ENCODE assay signal across 15 cellular contexts in the genomic region with DNA sequence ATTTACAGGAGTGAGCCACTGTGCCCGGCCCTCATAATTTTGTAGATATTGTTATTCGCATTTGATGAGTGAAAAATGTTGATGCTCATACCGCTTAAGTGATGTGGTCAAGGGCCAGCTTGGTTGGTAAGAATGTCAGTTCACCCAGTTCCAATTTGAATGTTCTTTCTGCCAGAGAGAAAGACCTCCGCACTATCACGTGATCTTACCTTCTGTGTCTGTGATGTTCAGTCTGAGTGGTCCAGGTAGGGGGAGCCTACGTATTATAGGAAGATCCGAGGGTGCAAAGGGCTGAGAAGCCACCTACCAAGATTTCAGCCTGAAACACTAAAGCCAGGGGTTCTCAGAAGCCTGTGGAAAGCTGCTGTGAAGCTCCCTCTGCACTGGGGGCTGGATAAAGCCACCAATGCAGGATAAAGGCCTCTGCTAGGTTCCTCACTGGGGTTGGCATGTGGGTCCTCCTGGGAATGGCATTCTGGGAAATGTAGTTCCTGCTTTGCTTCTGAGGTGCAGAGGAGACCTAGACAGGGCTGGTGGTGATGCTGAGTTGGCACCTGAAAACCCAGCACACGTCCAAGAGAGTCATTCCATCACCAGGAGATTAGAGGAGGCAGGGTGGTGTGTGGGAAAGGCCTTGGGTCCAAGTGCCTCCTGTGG.
DNase-seq lines count a peak whose midpoint lies in the region; ATAC-seq and TF ChIP-seq lines count a peak whose summit lies in the region.
"Had no signal": no experiment of that assay in that cellular context is flagged by ENCODE, and none has a peak within 500 bp of the region (broad histone marks: within the 10 kb centered on the region; RNA-seq: fewer than 3 reads in every experiment).

No MANE protein-coding gene starts in this region.

- POLR2A ChIA-PET in activated CD4-positive, alpha-beta T cell treated with anti-CD3 and anti-CD28 coated beads, Interleukin-2, amount 10 ng/mL, durations not matched to agents 7 days and 5 days (lab: Charles Lee) = interaction anchor here (0.7 kb wide), 1 partner anchor 14 kb away, joined by 3 read pairs; no protein-coding TSS in a partner anchor

- H3K9me3 ChIP-seq in Peyer's patch = no peaks in the 10 kb centered on the region
- no peaks in the 10 kb centered on the region for H3K9me3 ChIP-seq in spleen
- H3K9me3 ChIP-seq in psoas muscle = no peaks in the 10 kb centered on the region
- H3K9me3 ChIP-seq: A549, transverse colon had no signal

- H3K27me3 ChIP-seq in Peyer's patch (no peaks in the 10 kb centered on the region), spleen (replicated peaks in 1 of 7) (no peaks in the 10 kb centered on the region), psoas muscle (ENCODE audit: insufficient read depth in 3 of 3, low read length in 2 of 3) (no peaks in the 10 kb centered on the region)
- H3K27me3 ChIP-seq: transverse colon had no signal

- peak overlapping the region; percentile 32 to 74 (median 44) for H3K27ac ChIP-seq in Peyer's patch
- peak overlapping the region; percentile 42 to 89 (median 70) for H3K27ac ChIP-seq in spleen
- H3K27ac ChIP-seq in psoas muscle = no peak overlapping the region
- H3K27ac ChIP-seq: A549, WERI-Rb-1 had no signal

- H3K4me3 Mint-ChIP-seq in activated CD4-positive, alpha-beta T cell treated with anti-CD3 and anti-CD28 coated beads, Interleukin-2, amount 10 ng/mL, durations not matched to agents 7 days and 5 days = peak overlapping the region; percentile 33
- H3K4me3 Mint-ChIP-seq in effector memory CD8-positive, alpha-beta T cell = peak overlapping the region; percentile 61 to 69

- intact Hi-C loops in spleen (cut with DNase I; ENCODE audit: low total_unique reads) (no loop called here), psoas muscle (cut with DNase I) (no loop called here)

- H3K4me1 ChIP-seq in Peyer's patch (peaks cover 0 to 10% (median 2%) of the 10 kb centered on the region in 4 donors), spleen (peaks cover 2 to 63% (median 30%) of the 10 kb centered on the region in 6 donors), psoas muscle (no peaks in the 10 kb centered on the region)
- H3K4me1 ChIP-seq: A549 had no signal

- H3K4me1 Mint-ChIP-seq in activated CD4-positive, alpha-beta T cell treated with anti-CD3 and anti-CD28 coated beads, Interleukin-2, amount 10 ng/mL, durations not matched to agents 7 days and 5 days = peaks cover 78% of the 10 kb centered on the region
- H3K4me1 Mint-ChIP-seq in effector memory CD8-positive, alpha-beta T cell (ENCODE audit: low read depth in 2 of 2) = peaks cover 68 to 77% of the 10 kb centered on the region in 2 donors

- no peak for TF ChIP-seq CTCF in Peyer's patch (IDR thresholded peaks at IDR 0.05)
- no peak for TF ChIP-seq CTCF in spleen (IDR thresholded peaks at IDR 0.05 in 8 of 11, conservative IDR thresholded peaks at IDR 0.05 in 3 of 11)
- no peak for TF ChIP-seq CTCF in psoas muscle (IDR thresholded peaks at IDR 0.05)

- no peak for DNase-seq in activated CD4-positive, alpha-beta T cell treated with anti-CD3 and anti-CD28 coated beads, Interleukin-2, amount 10 ng/mL, durations not matched to agents 7 days and 5 days
- DNase-seq in activated CD4-positive, alpha-beta T cell treated with anti-CD3 and anti-CD28 coated beads, Interleukin-2, amount 50 U/mL, for 48 hours = no peak
- DNase-seq in Peyer's patch (no peak), spleen (no peak), psoas muscle (no peak), D341Med (ENCODE audit: low spot score) (no peak)
- DNase-seq in effector memory CD8-positive, alpha-beta T cell = peak in 1 of 3 experiments; percentile 21
- DNase-seq: NCI-H1048; NCI-H2171 treated with DMSO at 0.1 percent for 48 hours; NCI-H82; stimulated activated CD4-positive, alpha-beta T cell treated with anti-CD3 and anti-CD28 coated beads, Interleukin-4, amount 100 ng/mL, for 24 hours; transverse colon; WERI-Rb-1 had no signal

- peaks cover 19% of the 10 kb centered on the region for H3K36me3 Mint-ChIP-seq in activated CD4-positive, alpha-beta T cell treated with anti-CD3 and anti-CD28 coated beads, Interleukin-2, amount 10 ng/mL, durations not matched to agents 7 days and 5 days (ENCODE audit: low read depth)
- H3K36me3 Mint-ChIP-seq in effector memory CD8-positive, alpha-beta T cell (ENCODE audit: insufficient read depth) = peaks cover 14% of the 10 kb centered on the region

- 87 to 96% (median 90%) methylated on average over 8 of the region's 8 CpGs for WGBS in spleen, 5 donors
- 88 to 94% (median 91%) methylated on average over 8 of the region's 8 CpGs for WGBS in psoas muscle, 3 donors

- H3K36me3 ChIP-seq in Peyer's patch (no peaks in the 10 kb centered on the region), spleen (no peaks in the 10 kb centered on the region), psoas muscle (ENCODE audit: insufficient read depth in 1 of 2, low read depth in 1 of 2) (no peaks in the 10 kb centered on the region)
- H3K36me3 ChIP-seq: transverse colon, WERI-Rb-1 had no signal

- no peak for ATAC-seq in effector memory CD8-positive, alpha-beta T cell (replicated peaks)
- ATAC-seq in GM21737 (IDR thresholded peaks at IDR 0.05; ENCODE audit: unreplicated experiment) (no peak), psoas muscle (no peak)
- ATAC-seq: A549 had no signal

- peaks cover 11% of the 10 kb centered on the region for H3K9me3 Mint-ChIP-seq in activated CD4-positive, alpha-beta T cell treated with anti-CD3 and anti-CD28 coated beads, Interleukin-2, amount 10 ng/mL, durations not matched to agents 7 days and 5 days
- peaks cover 0 to 3% of the 10 kb centered on the region in 2 donors for H3K9me3 Mint-ChIP-seq in effector memory CD8-positive, alpha-beta T cell

- H3K27me3 Mint-ChIP-seq in activated CD4-positive, alpha-beta T cell treated with anti-CD3 and anti-CD28 coated beads, Interleukin-2, amount 10 ng/mL, durations not matched to agents 7 days and 5 days = no peaks in the 10 kb centered on the region
- no peaks in the 10 kb centered on the region for H3K27me3 Mint-ChIP-seq in effector memory CD8-positive, alpha-beta T cell

- H3K4me3 ChIP-seq in Peyer's patch (no peak overlapping the region), spleen (no peak overlapping the region), psoas muscle (no peak overlapping the region)
- H3K4me3 ChIP-seq: A549, transverse colon had no signal

- CTCF ChIA-PET in activated CD4-positive, alpha-beta T cell treated with anti-CD3 and anti-CD28 coated beads, Interleukin-2, amount 10 ng/mL, durations not matched to agents 7 days and 5 days (lab: Charles Lee) = interaction anchor here (1.4 kb wide), 1 partner anchor 12 kb away, joined by 4 read pairs; no protein-coding TSS in a partner anchor

- peak overlapping the region; percentile 87 for H3K27ac Mint-ChIP-seq in activated CD4-positive, alpha-beta T cell treated with anti-CD3 and anti-CD28 coated beads, Interleukin-2, amount 10 ng/mL, durations not matched to agents 7 days and 5 days
- peak overlapping the region; percentile 98 to 100 for H3K27ac Mint-ChIP-seq in effector memory CD8-positive, alpha-beta T cell

- TF ChIP-seq POLR2A in Peyer's patch (IDR thresholded peaks at IDR 0.05) = no peak
- TF ChIP-seq POLR2A in spleen (IDR thresholded peaks at IDR 0.05) = no peak
